In genomic region chr17:49278076-49278475, GRCh38 we compare ENCODE assay signal across 18 cellular contexts. TPM values are rescaled to one million over a fixed set of nuclear protein-coding genes. Genes with fewer than 3 reads are reported as not detected.
"Had no signal": no experiment of that assay in that cellular context is flagged by ENCODE, and none has a peak within 500 bp of the region (broad histone marks: within the 10 kb centered on the region; RNA-seq: fewer than 3 reads in every experiment).

No MANE protein-coding gene starts in this region.

- H3K4me2 ChIP-seq: smooth muscle cell had no signal

- H3K4me1 Mint-ChIP-seq: naive thymus-derived CD8-positive, alpha-beta T cell had no signal

- H3K36me3 ChIP-seq: gastrocnemius medialis, neutrophil, suprapubic skin, thyroid gland, uterus had no signal

- H3K4me1 ChIP-seq: gastrocnemius medialis, suprapubic skin, thyroid gland, uterus had no signal

- H3K27me3 Mint-ChIP-seq: type B pancreatic cell had no signal

- H3K9me3 ChIP-seq: gastrocnemius medialis, mucosa of descending colon, neutrophil, suprapubic skin, thyroid gland, uterus had no signal

- H3K4me3 ChIP-seq: dorsolateral prefrontal cortex, gastrocnemius medialis, mucosa of descending colon, smooth muscle cell, suprapubic skin, thyroid gland, uterus had no signal

- H3K9me3 Mint-ChIP-seq: naive thymus-derived CD8-positive, alpha-beta T cell; type B pancreatic cell had no signal

- H3K36me3 Mint-ChIP-seq: naive thymus-derived CD8-positive, alpha-beta T cell; type B pancreatic cell had no signal

- H3K27me3 ChIP-seq: dorsolateral prefrontal cortex, gastrocnemius medialis, neutrophil, suprapubic skin, thyroid gland, uterus had no signal

- DNase-seq: cortex of kidney; effector CD8-positive, alpha-beta T cell; gastrocnemius medialis; kidney glomerular epithelial cell; mesendoderm; mucosa of descending colon; naive thymus-derived CD8-positive, alpha-beta T cell; stimulated activated CD4-positive, alpha-beta T cell treated with anti-CD3 and anti-CD28 coated beads, Interleukin-2, amount 100 ng/mL, for 48 hours; stimulated activated naive CD8-positive, alpha-beta T cell treated with anti-CD3 and anti-CD28 coated beads, Interleukin-15, Interleukin-2, amounts not matched to agents 100 U/mL and 50 U/mL, for 24 hours; thyroid gland; uterus had no signal

- H3K27ac Mint-ChIP-seq: type B pancreatic cell had no signal

- ATAC-seq: gastrocnemius medialis; mucosa of descending colon; naive thymus-derived CD8-positive, alpha-beta T cell; stimulated activated naive CD8-positive, alpha-beta T cell treated with anti-CD3 and anti-CD28 coated beads, Interleukin-15, Interleukin-2, amounts not matched to agents 100 U/mL and 50 U/mL, for 24 hours had no signal

- H3K27ac ChIP-seq: dorsolateral prefrontal cortex, gastrocnemius medialis, neutrophil, suprapubic skin, thyroid gland, uterus had no signal

- H3K4me3 Mint-ChIP-seq: naive thymus-derived CD8-positive, alpha-beta T cell; type B pancreatic cell had no signal

RNA-seq across cellular contexts. Expression of gene PHOSPHO1, which starts 47.5 kb away (rescaled TPM):
- total RNA-seq: lung microvascular endothelial cell; naive thymus-derived CD8-positive, alpha-beta T cell had no signal
- polyA plus RNA-seq: neural cell had no signal
